ENCODE assay signal across 8 cellular contexts in the genomic region with DNA sequence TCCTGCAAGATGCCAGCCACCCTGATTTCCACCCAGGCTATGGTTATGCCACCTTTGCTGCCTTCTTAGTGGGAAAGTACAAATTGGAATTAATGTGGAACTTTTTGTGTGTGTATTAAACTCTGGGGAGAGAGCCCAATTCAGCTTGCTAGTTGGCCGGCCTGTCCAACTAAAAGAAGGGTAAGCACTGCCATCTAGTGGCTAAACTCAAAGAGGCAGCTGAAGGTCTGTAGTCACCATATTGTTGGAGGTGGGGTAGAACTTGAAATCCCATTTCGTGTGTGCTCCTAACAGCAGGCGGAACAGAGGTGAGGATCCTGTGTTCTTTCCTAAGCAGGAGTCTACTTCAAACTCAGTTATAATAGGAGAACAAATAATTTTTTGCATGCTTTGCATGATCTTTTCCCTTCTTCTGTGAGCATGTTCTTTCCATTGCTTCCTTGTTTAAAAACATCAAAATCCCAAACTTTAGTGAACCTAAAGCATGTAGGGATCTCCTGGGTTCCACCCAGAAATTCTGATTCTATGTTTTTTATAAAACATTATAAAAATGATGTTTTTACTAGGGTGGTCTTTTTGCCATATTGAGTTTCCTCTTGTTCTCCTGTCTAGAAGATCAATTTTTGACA.
DNase-seq lines count a peak whose midpoint lies in the region; ATAC-seq and TF ChIP-seq lines count a peak whose summit lies in the region.

No MANE protein-coding gene starts in this region.

- TF ChIP-seq CTCF in AG09309 (IDR thresholded peaks at IDR 0.05; ENCODE audit: control insufficient read depth, insufficient read depth, low read depth, low read length, missing control alignments), result peak; percentile 83

- peaks cover 15% of the 10 kb centered on the region for H3K36me3 Mint-ChIP-seq in T-helper 17 cell (ENCODE audit: low read depth)

- H3K27me3 Mint-ChIP-seq in T-helper 17 cell, result no peaks in the 10 kb centered on the region

- no peak overlapping the region for H3K4me3 Mint-ChIP-seq in T-helper 17 cell

- H3K9me3 ChIP-seq in T-helper 17 cell (ENCODE audit: control insufficient read depth, low read length, poor library complexity, severe bottlenecking), result no peaks in the 10 kb centered on the region

- H3K4me1 Mint-ChIP-seq in T-helper 17 cell, result peaks cover 9% of the 10 kb centered on the region

- intact Hi-C loops in left ventricle myocardium superior (cut with micrococcal nuclease) (loop anchor here (2.0 kb wide), 1 partner anchor 273 kb away; no protein-coding TSS in a partner anchor), sciatic nerve (cut with DNase I) (loop anchor here (5.0 kb wide), 1 partner anchor 269 kb away; no protein-coding TSS in a partner anchor)

- H3K27ac Mint-ChIP-seq in T-helper 17 cell, result no peak overlapping the region

- H3K4me3 ChIP-seq in AG09309 (ENCODE audit: control insufficient read depth, low read depth, low read length), result no peak overlapping the region

- peak; percentile 35 for ATAC-seq in GM19395 (IDR thresholded peaks at IDR 0.05; ENCODE audit: unreplicated experiment)
- ATAC-seq in T-helper 17 cell, result peak; percentile 88
- peak; percentile 83 for ATAC-seq in left ventricle myocardium superior
- peak; percentile 82 for ATAC-seq in sciatic nerve
- no peak for ATAC-seq in GM21528 (IDR thresholded peaks at IDR 0.05; ENCODE audit: low FRiP score, unreplicated experiment)

- peak; percentile 52 for DNase-seq in AG09309 (ENCODE audit: low read depth)
- DNase-seq in NCI-H1417 (lab: John Stamatoyannopoulos, UW), result peak; percentile 62 to 90 (median 80)
- peak in 2 of 3 donors; percentile 32 to 66 for DNase-seq in T-helper 17 cell
- peak; percentile 66 for DNase-seq in amniotic stem cell (lab: John Stamatoyannopoulos, UW)
- DNase-seq in left ventricle myocardium superior, result no peak
- DNase-seq in sciatic nerve (ENCODE audit: low spot score), result peak; percentile 74
